ENCODE assay signal across 14 cellular contexts in genomic region chr14:75636100-75636692, GRCh38. TPM values are rescaled to one million over a fixed set of nuclear protein-coding genes. Genes with fewer than 3 reads are reported as not detected.
DNase-seq lines count a peak whose midpoint lies in the region; ATAC-seq, FAIRE-seq and TF ChIP-seq lines count a peak whose summit lies in the region.
"Had no signal": no experiment of that assay in that cellular context is flagged by ENCODE, and none has a peak within 500 bp of the region (broad histone marks: within the 10 kb centered on the region; RNA-seq: fewer than 3 reads in every experiment).

No MANE protein-coding gene starts in this region.

- H3K4me3 ChIP-seq in ACC112 (ENCODE audit: low read depth, low read length) (no peak overlapping the region), astrocyte (ENCODE audit: insufficient read depth, low read depth, low read length) (no peak overlapping the region), tibial artery (no peak overlapping the region)
- H3K4me3 ChIP-seq: BLaER1 had no signal

- no peak overlapping the region for H2AFZ ChIP-seq in ACC112 (ENCODE audit: low read length, unreplicated experiment)
- no peak overlapping the region for H2AFZ ChIP-seq in astrocyte (ENCODE audit: low read depth, low read length)

- peak overlapping the region; percentile 9 for H3K4me2 ChIP-seq in astrocyte (ENCODE audit: low read length)
- H3K4me2 ChIP-seq: BLaER1 had no signal

- H3K36me3 ChIP-seq in ACC112 (ENCODE audit: insufficient read depth, low read length), result no peaks in the 10 kb centered on the region
- H3K36me3 ChIP-seq in astrocyte (ENCODE audit: insufficient read depth, low read length), result no peaks in the 10 kb centered on the region
- peaks cover 0 to 2% (median 0%) of the 10 kb centered on the region in 3 donors for H3K36me3 ChIP-seq in tibial artery
- H3K36me3 ChIP-seq: BLaER1 had no signal

- TF ChIP-seq CTCF in HFFc6 (IDR thresholded peaks at IDR 0.05), result no peak
- TF ChIP-seq CTCF in astrocyte (IDR thresholded peaks at IDR 0.05; ENCODE audit: insufficient read depth, low read depth, low read length), result no peak
- no peak for TF ChIP-seq CTCF in tibial artery (IDR thresholded peaks at IDR 0.05)

- H3K36me3 Mint-ChIP-seq in HFFc6 (ENCODE audit: low read depth), result no peaks in the 10 kb centered on the region
- peaks cover 19% of the 10 kb centered on the region for H3K36me3 Mint-ChIP-seq in astrocyte (ENCODE audit: low read depth, unreplicated experiment)

- H3K27ac ChIP-seq in ACC112 (ENCODE audit: low read depth, low read length), result peak overlapping the region; percentile 43; the same call in 1 of the 2 replicates
- no peak overlapping the region for H3K27ac ChIP-seq in astrocyte (ENCODE audit: low read depth, low read length)
- H3K27ac ChIP-seq in tibial artery, result no peak overlapping the region
- H3K27ac ChIP-seq: BLaER1 had no signal

- DNase-seq in HFFc6, result peak; percentile 60
- peak; percentile 57 for DNase-seq in astrocyte (ENCODE audit: low read depth)
- peak; percentile 88 for DNase-seq in islet precursor cell
- DNase-seq in tibial artery, result no peak
- no peak for DNase-seq in LoVo (ENCODE audit: low spot score)
- DNase-seq: activated CD4-positive, CD25-positive, alpha-beta regulatory T cell treated with anti-CD3 and anti-CD28 coated beads, Interleukin-2, amount 50 U/mL, for 72 hours; effector memory CD8-positive, alpha-beta T cell had no signal

- H3K9ac ChIP-seq in astrocyte (ENCODE audit: low read length), result no peak overlapping the region
- H3K9ac ChIP-seq: BLaER1 had no signal

- H3K27me3 ChIP-seq in ACC112 (ENCODE audit: insufficient read depth, low read length) (no peaks in the 10 kb centered on the region), astrocyte (ENCODE audit: insufficient read depth, low read length) (peaks cover 5% of the 10 kb centered on the region), tibial artery (no peaks in the 10 kb centered on the region)
- H3K27me3 ChIP-seq: BLaER1 had no signal

- H3K9me3 ChIP-seq in astrocyte (ENCODE audit: insufficient read depth, low read depth, low read length) (no peaks in the 10 kb centered on the region), tibial artery (no peaks in the 10 kb centered on the region)
- H3K9me3 ChIP-seq: BLaER1 had no signal

- peaks cover 12% of the 10 kb centered on the region for H3K4me1 ChIP-seq in ACC112 (ENCODE audit: control insufficient read depth, insufficient read depth, low read length, unreplicated experiment)
- H3K4me1 ChIP-seq in astrocyte (ENCODE audit: insufficient read depth, low read length), result peaks cover 3% of the 10 kb centered on the region
- no peaks in the 10 kb centered on the region for H3K4me1 ChIP-seq in tibial artery
- H3K4me1 ChIP-seq: BLaER1 had no signal

- intact Hi-C loops in tibial artery (cut with DNase I; ENCODE audit: low total_unique reads), result no loop called here

- H3K27me3 Mint-ChIP-seq in HFFc6 (ENCODE audit: insufficient read depth) (peaks cover 27% of the 10 kb centered on the region), astrocyte (ENCODE audit: low read depth, unreplicated experiment) (no peaks in the 10 kb centered on the region)
- H3K27me3 Mint-ChIP-seq: effector memory CD8-positive, alpha-beta T cell had no signal

- no peak for FAIRE-seq in astrocyte (lab: Jason Lieb, UNC)
- FAIRE-seq: GM12892, islet of Langerhans had no signal

- ATAC-seq in GM21360 (IDR thresholded peaks at IDR 0.05; ENCODE audit: unreplicated experiment) (no peak), HG03095 (IDR thresholded peaks at IDR 0.05; ENCODE audit: unreplicated experiment) (no peak)
- ATAC-seq: effector memory CD8-positive, alpha-beta T cell; Panc1 had no signal

- H3K9me3 Mint-ChIP-seq in HFFc6, result no peaks in the 10 kb centered on the region
- no peaks in the 10 kb centered on the region for H3K9me3 Mint-ChIP-seq in astrocyte (ENCODE audit: unreplicated experiment)
- H3K9me3 Mint-ChIP-seq: effector memory CD8-positive, alpha-beta T cell had no signal

- peak overlapping the region; percentile 36; the same call in 1 of the 2 replicates for H3K4me3 Mint-ChIP-seq in HFFc6
- H3K4me3 Mint-ChIP-seq in astrocyte (ENCODE audit: unreplicated experiment), result peak overlapping the region; percentile 27
- H3K4me3 Mint-ChIP-seq: effector memory CD8-positive, alpha-beta T cell had no signal

- H3K4me1 Mint-ChIP-seq in HFFc6 (ENCODE audit: low read depth), result peaks cover 21% of the 10 kb centered on the region
- H3K4me1 Mint-ChIP-seq in astrocyte (ENCODE audit: low read depth, unreplicated experiment), result peaks cover 22% of the 10 kb centered on the region

- H4K20me1 ChIP-seq in astrocyte (ENCODE audit: insufficient read depth, low read length), result no peaks in the 10 kb centered on the region
- H4K20me1 ChIP-seq: BLaER1 had no signal

- H3K27ac Mint-ChIP-seq in HFFc6, result peak overlapping the region; percentile 19; the same call in 1 of the 2 replicates
- peak overlapping the region; percentile 78 for H3K27ac Mint-ChIP-seq in astrocyte (ENCODE audit: unreplicated experiment)
- H3K27ac Mint-ChIP-seq: effector memory CD8-positive, alpha-beta T cell had no signal

- H3K79me2 ChIP-seq in ACC112 (ENCODE audit: control insufficient read depth, insufficient read depth, low read length, unreplicated experiment), result no peaks in the 10 kb centered on the region
- no peaks in the 10 kb centered on the region for H3K79me2 ChIP-seq in astrocyte (ENCODE audit: insufficient read depth, low read length)

RNA-seq across cellular contexts. Expression of gene ERG28, which starts 24.5 kb away (rescaled TPM):
- 10 to 100 TPM; 14.1 to 18.2 (median 15.6) TPM for total RNA-seq in HFFc6 (2021; fragmentation: NEBNext Ultra II Directional; extraction: Animal tissue kit (Norgen Biotek cat#: 25700))
- 22.2 and 23.1 TPM in 2 replicates for total RNA-seq in astrocyte

RNA-seq across cellular contexts. Expression of gene TTLL5, which starts 24.9 kb away (rescaled TPM):
- 10 to 100 TPM; 22.0 to 28.9 (median 25.0) TPM for total RNA-seq in HFFc6 (2021; fragmentation: NEBNext Ultra II Directional; extraction: Animal tissue kit (Norgen Biotek cat#: 25700))
- total RNA-seq in astrocyte, result 24.0 and 27.9 TPM in 2 replicates

RNA-seq across cellular contexts. Expression of gene FLVCR2, which starts 57.8 kb away (rescaled TPM):
- total RNA-seq in HFFc6 (2021; fragmentation: NEBNext Ultra II Directional; extraction: Animal tissue kit (Norgen Biotek cat#: 25700)), result 1 to 10 TPM in 4 of 6 experiments, under 1 TPM in 2; 0.27 to 3.1 (median 1.8) TPM
- total RNA-seq in astrocyte, result 3.1 and 6.2 TPM in 2 replicates

Comparison
In these comparisons a context has a peak if more than half of its experiments do, and no peak if none do; other contexts are left out.
1. DNase-seq: peak in HFFc6 (single experiment), astrocyte (single experiment) and islet precursor cell (single experiment); none in tibial artery (0 of 2) and LoVo (single experiment).